8 cellular contexts compared by ENCODE assay signal in the genomic region with DNA sequence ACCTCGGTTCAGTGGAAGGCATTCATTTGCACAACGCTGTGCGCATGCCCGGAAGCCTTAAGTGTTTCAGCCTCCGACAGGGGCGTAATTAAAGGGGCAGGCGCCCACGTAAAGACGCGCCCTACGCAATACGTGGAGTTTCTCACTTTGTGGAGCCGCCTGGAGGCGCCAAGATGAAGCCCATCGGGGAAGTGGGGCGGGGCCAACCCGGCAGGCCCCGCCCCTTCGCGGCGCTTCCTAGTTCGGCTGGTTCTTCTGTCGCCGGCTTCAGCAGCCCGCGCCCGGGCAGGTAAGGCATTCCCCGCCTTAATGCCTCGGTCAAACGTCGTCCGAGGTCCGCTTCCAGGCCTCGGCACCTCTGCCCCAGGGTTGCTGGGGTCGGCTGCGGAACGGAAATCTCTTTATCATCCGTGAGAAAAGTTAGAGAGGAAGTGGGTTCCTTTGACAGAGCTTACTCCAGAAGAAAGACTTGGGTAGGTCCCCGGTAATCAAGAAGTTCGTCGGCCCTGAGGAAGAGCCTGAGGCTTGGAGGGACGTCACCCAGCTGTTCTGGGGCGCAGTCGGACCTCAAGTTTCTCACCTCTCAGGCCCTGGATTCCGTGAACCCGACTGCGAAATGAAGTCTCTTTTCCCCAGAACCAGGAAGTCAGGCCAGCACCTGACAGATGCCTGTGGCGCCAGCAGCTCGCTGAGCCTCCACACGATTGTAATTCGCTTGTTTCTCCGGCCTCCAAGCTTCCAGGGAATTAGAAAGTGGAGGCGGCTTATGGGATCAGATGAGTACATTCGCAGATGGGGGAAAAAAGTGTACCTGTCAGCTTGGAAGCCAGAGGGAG. TPM values are rescaled to one million over a fixed set of nuclear protein-coding genes. Genes with fewer than 3 reads are reported as not detected.
DNase-seq lines count a peak whose midpoint lies in the region; TF ChIP-seq lines count a peak whose summit lies in the region.

A gene (plus strand): TSS at position 224 of the 836 bp plus-strand sequence. CDS start 9,161 bp downstream, outside the sequence.
A gene with protein sequence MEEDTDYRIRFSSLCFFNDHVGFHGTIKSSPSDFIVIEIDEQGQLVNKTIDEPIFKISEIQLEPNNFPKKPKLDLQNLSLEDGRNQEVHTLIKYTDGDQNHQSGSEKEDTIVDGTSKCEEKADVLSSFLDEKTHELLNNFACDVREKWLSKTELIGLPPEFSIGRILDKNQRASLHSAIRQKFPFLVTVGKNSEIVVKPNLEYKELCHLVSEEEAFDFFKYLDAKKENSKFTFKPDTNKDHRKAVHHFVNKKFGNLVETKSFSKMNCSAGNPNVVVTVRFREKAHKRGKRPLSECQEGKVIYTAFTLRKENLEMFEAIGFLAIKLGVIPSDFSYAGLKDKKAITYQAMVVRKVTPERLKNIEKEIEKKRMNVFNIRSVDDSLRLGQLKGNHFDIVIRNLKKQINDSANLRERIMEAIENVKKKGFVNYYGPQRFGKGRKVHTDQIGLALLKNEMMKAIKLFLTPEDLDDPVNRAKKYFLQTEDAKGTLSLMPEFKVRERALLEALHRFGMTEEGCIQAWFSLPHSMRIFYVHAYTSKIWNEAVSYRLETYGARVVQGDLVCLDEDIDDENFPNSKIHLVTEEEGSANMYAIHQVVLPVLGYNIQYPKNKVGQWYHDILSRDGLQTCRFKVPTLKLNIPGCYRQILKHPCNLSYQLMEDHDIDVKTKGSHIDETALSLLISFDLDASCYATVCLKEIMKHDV (minus strand): TSS at position 63 of the 836 bp plus-strand sequence. CDS start 3,545 bp downstream, outside the sequence.

- peak; percentile 17 for TF ChIP-seq CTCF in GM20000 (IDR thresholded peaks at IDR 0.05; ENCODE audit: extremely low read depth, missing control alignments)

- peaks cover 4% of the 10 kb centered on the region for H3K36me3 ChIP-seq in effector memory CD4-positive, alpha-beta T cell (ENCODE audit: control insufficient read depth, insufficient read depth, low read length)

- DNase-seq in COLO829 (ENCODE audit: low spot score): peak; percentile 98
- peak; percentile 90 for DNase-seq in GM20000 (ENCODE audit: low spot score)
- DNase-seq in HT-29 (ENCODE audit: low spot score): peak; percentile 98
- peak; percentile 96 for DNase-seq in NOMO-1 treated with DMSO at 0.1 percent for 48 hours (lab: John Stamatoyannopoulos, UW; ENCODE audit: unreplicated experiment)
- peak; percentile 90 to 95 for DNase-seq in activated CD8-positive, alpha-beta memory T cell treated with anti-CD3 and anti-CD28 coated beads for 4 hours (ENCODE audit: low read depth in 2 of 2)
- DNase-seq in effector memory CD4-positive, alpha-beta T cell: peak; percentile 92 to 94 (median 92)
- DNase-seq in medulla oblongata (ENCODE audit: extremely low spot score): peak; percentile 98
- DNase-seq in stimulated activated CD8-positive, alpha-beta memory T cell treated with anti-CD3 and anti-CD28 coated beads, Interleukin-12 subunit alpha, Interleukin-12 subunit beta, amount 100 ng/mL, for 24 hours (ENCODE audit: extremely low read depth): peak; percentile 84

- peak within 1 kb of the TSS; percentile 91 for H3K4me3 ChIP-seq in effector memory CD4-positive, alpha-beta T cell (ENCODE audit: insufficient read depth, low read depth, low read length, poor library complexity, severe bottlenecking)

- H3K27ac ChIP-seq in effector memory CD4-positive, alpha-beta T cell (ENCODE audit: insufficient read depth, low read length, poor library complexity, severe bottlenecking): peak within 1 kb of the TSS; percentile 98

- no peaks in the 10 kb centered on the region for H3K27me3 ChIP-seq in effector memory CD4-positive, alpha-beta T cell (replicated peaks; ENCODE audit: control insufficient read depth, insufficient read depth, low read length, poor library complexity, severe bottlenecking)

- peaks cover 41% of the 10 kb centered on the region for H3K4me1 ChIP-seq in effector memory CD4-positive, alpha-beta T cell (ENCODE audit: control insufficient read depth, insufficient read depth, low read length, poor library complexity, severe bottlenecking)

- H3K9me3 ChIP-seq in effector memory CD4-positive, alpha-beta T cell (ENCODE audit: control insufficient read depth, low read length): no peaks in the 10 kb centered on the region

RNA-seq across cellular contexts. Expression of the first gene that starts in this region (rescaled TPM):
- 3.1 and 4.0 TPM in 2 replicates for total RNA-seq in HT-29 (2014; rRNA removed; shearing (Covaris generic))

RNA-seq across cellular contexts. Expression of the second gene that starts in this region (rescaled TPM):
- total RNA-seq in HT-29 (2014; rRNA removed; shearing (Covaris generic)): 7.3 and 8.5 TPM in 2 replicates

Comparison
In these comparisons a context has a peak if more than half of its experiments do, and no peak if none do; other contexts are left out.
1. Peak in every context shown above with its lines: DNase-seq, H3K4me3 ChIP-seq and H3K27ac ChIP-seq.